1 cellular context compared by ENCODE assay signal in the genomic region with DNA sequence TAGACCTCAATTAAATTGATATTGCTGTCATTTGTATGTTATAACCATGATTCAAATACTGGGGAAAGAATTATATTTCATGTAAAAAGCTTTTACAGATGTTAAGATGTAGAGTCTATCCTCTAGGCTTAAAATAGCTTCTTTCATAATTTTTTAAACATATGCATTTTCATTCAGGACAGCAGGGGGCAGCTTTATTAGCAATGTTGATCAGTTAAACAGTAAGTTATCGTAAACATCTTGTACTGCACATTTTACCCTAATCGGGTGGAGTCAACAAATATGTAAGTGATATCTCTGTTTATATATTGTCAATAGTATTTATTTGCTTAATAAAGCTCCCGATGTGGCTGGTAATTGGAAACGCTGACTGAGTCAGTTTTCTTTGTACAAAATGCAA.
TF ChIP-seq lines count a peak whose summit lies in the region.

No MANE protein-coding gene starts in this region.

TF ChIP-seq in WTC11, 78 proteins besides CTCF, POLR2A, EP300 and RAD21 (continued from another document):
- TF ChIP-seq ZBTB21 (CRISPR knock-in tag; IDR thresholded peaks at IDR 0.05; ENCODE audit: borderline replicate concordance), result no peak
